Comparison of ENCODE assay signal across 10 cellular contexts in the genomic region with DNA sequence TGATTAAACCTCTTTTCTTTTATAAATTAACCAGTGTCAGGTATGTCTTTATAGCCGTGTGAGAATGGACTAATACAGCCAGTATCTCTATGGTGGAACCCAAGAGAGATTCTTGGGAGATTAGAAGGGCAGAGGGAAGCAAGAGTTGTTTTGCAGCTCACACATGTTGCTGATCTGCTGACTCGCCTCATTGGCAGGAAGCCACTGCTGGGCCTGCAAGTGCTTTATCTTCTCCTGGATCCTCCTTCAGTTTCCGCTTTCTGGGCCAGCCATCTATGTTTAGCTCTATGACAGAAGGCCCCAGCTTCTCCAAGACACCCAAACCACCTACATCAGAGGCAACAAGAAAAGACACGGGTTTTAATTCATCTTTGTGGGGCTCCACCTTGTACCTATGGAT. TPM values are rescaled to one million over a fixed set of nuclear protein-coding genes. Genes with fewer than 3 reads are reported as not detected.
DNase-seq lines count a peak whose midpoint lies in the region; ATAC-seq, FAIRE-seq and TF ChIP-seq lines count a peak whose summit lies in the region.
"Had no signal": no experiment of that assay in that cellular context is flagged by ENCODE, and none has a peak within 500 bp of the region (broad histone marks: within the 10 kb centered on the region; RNA-seq: fewer than 3 reads in every experiment).

No MANE protein-coding gene starts in this region.

- no peaks in the 10 kb centered on the region for H3K27me3 ChIP-seq in right atrium auricular region
- no peaks in the 10 kb centered on the region for H3K27me3 ChIP-seq in thyroid gland

- DNase-seq in KBM-7 (peak; percentile 95), astrocyte of the hippocampus (ENCODE audit: low read depth, low spot score) (peak; percentile 63), right atrium auricular region (ENCODE audit: low spot score) (peak; percentile 85), thyroid gland (peak; percentile 41 to 48), omental fat pad (ENCODE audit: low spot score) (no peak), iPS-NIHi7 (ENCODE audit: extremely low spot score) (no peak), GM19240 (ENCODE audit: insufficient read length, low spot score) (no peak), kidney (no peak)
- DNase-seq: activated naive CD4-positive, alpha-beta T cell had no signal

- 65 to 73% methylated on average over 4 of the region's 4 CpGs for WGBS in thyroid gland, 2 donors

- H3K9me3 ChIP-seq in right atrium auricular region (no peaks in the 10 kb centered on the region), thyroid gland (no peaks in the 10 kb centered on the region), kidney (ENCODE audit: control insufficient read depth in 1 of 2, low read length in 2 of 2) (peaks cover 0 to 12% of the 10 kb centered on the region in 2 donors)
- H3K9me3 ChIP-seq: HAP-1 had no signal

- no peak for ATAC-seq in omental fat pad (ENCODE audit: low FRiP score)

- H3K4me1 ChIP-seq in right atrium auricular region (peaks cover 0 to 23% of the 10 kb centered on the region in 2 donors), thyroid gland (peaks cover 0 to 5% of the 10 kb centered on the region in 2 donors), kidney (ENCODE audit: control insufficient read depth in 1 of 2, insufficient read depth in 1 of 2, low read depth in 1 of 2, low read length in 2 of 2) (no peaks in the 10 kb centered on the region)
- H3K4me1 ChIP-seq: HAP-1 had no signal

- H3K9ac ChIP-seq in kidney (ENCODE audit: low read length in 2 of 2): no peak overlapping the region

- intact Hi-C loops in thyroid gland (cut with DNase I): no loop called here
- intact Hi-C loops in kidney (cut with DNase I): no loop called here

- TF ChIP-seq CTCF in right atrium auricular region (IDR thresholded peaks at IDR 0.05) (no peak), thyroid gland (IDR thresholded peaks at IDR 0.05) (no peak), omental fat pad (IDR thresholded peaks at IDR 0.05) (no peak), kidney (IDR thresholded peaks at IDR 0.05; ENCODE audit: borderline replicate concordance, extremely low read depth, insufficient read depth) (no peak)

- H3K4me3 ChIP-seq in right atrium auricular region (no peak overlapping the region), thyroid gland (replicated peaks in 1 of 3) (no peak overlapping the region), kidney (ENCODE audit: low read length in 2 of 2) (no peak overlapping the region)
- H3K4me3 ChIP-seq: HAP-1 had no signal

- H3K36me3 ChIP-seq in right atrium auricular region (no peaks in the 10 kb centered on the region), thyroid gland (no peaks in the 10 kb centered on the region), kidney (ENCODE audit: control insufficient read depth in 1 of 2, insufficient read depth in 2 of 2, low read length in 2 of 2) (no peaks in the 10 kb centered on the region)
- H3K36me3 ChIP-seq: HAP-1 had no signal

- in situ Hi-C loops in KBM-7 (cut with MboI; ENCODE audit: low pct_unique_long_range_greater_than_20kb, low sequenced_read_pairs): no loop called here

- no peak for TF ChIP-seq POLR2A in thyroid gland (IDR thresholded peaks at IDR 0.05)

- H3K27ac ChIP-seq in right atrium auricular region (peak overlapping the region; percentile 12 to 27), thyroid gland (no peak overlapping the region), kidney (ENCODE audit: low read depth in 2 of 2, low read length in 2 of 2) (no peak overlapping the region)

- no peak for FAIRE-seq in kidney (lab: Jason Lieb, UNC)

RNA-seq across cellular contexts. Expression of a gene that starts 23.4 kb away (rescaled TPM):
- 10 to 100 TPM; 21.7 to 83.1 TPM for total RNA-seq in right atrium auricular region
- total RNA-seq in thyroid gland: 100 to 1,000 TPM in 1 of 4 donors, 10 to 100 TPM in 3; 21.3 to 226 (median 49.4) TPM
- total RNA-seq in omental fat pad: 100 to 1,000 TPM; 135 to 717 (median 384) TPM
- 39.9 TPM for total RNA-seq in kidney
- polyA plus RNA-seq in kidney (ENCODE audit: insufficient read depth, low read depth, low replicate concordance): 5.5 TPM

Comparison
In these comparisons a context has a peak if more than half of its experiments do, and no peak if none do; other contexts are left out.
1. DNase-seq: peak in KBM-7 (single experiment), astrocyte of the hippocampus (single experiment), right atrium auricular region (single experiment) and thyroid gland (2 of 2); none in omental fat pad (single experiment), iPS-NIHi7 (single experiment), GM19240 (single experiment) and kidney (single experiment).
2. H3K27ac ChIP-seq: peak in right atrium auricular region (2 of 2); none in thyroid gland (0 of 3) and kidney (0 of 2).